Comparison of ENCODE assay signal across 18 cellular contexts in genomic region chr2:220078439-220078838, GRCh38.
DNase-seq lines count a peak whose midpoint lies in the region; ATAC-seq and TF ChIP-seq lines count a peak whose summit lies in the region.
"Had no signal": no experiment of that assay in that cellular context is flagged by ENCODE, and none has a peak within 500 bp of the region (broad histone marks: within the 10 kb centered on the region; RNA-seq: fewer than 3 reads in every experiment).

No MANE protein-coding gene starts in this region.

- TF ChIP-seq CTCF in natural killer cell (IDR thresholded peaks at IDR 0.05): no peak
- no peak for TF ChIP-seq CTCF in activated CD8-positive, alpha-beta T cell treated with anti-CD3 and anti-CD28 coated beads for 36 hours (IDR thresholded peaks at IDR 0.05)

- no peaks in the 10 kb centered on the region for H3K9me3 ChIP-seq in mesenchymal stem cell (ENCODE audit: control insufficient read depth, low read length)
- H3K9me3 ChIP-seq: pancreas, spleen had no signal

- CTCF ChIA-PET in activated CD8-positive, alpha-beta T cell treated with anti-CD3 and anti-CD28 coated beads for 36 hours (lab: Charles Lee): no interaction called here

- H3K23ac ChIP-seq in mesenchymal stem cell (ENCODE audit: low read length in 2 of 2): no peak overlapping the region

- DNase-seq in DMS79 treated with DMSO at 0.1 percent for 48 hours (lab: John Stamatoyannopoulos, UW): peak; percentile 38
- DNase-seq in dedifferentiated amniotic fluid mesenchymal stem cell (ENCODE audit: extremely low spot score): peak; percentile 74
- no peak for DNase-seq in mesenchymal stem cell
- no peak for DNase-seq in NCI-H2081 (lab: John Stamatoyannopoulos, UW)
- DNase-seq in natural killer cell: no peak
- no peak for DNase-seq in activated CD8-positive, alpha-beta T cell treated with anti-CD3 and anti-CD28 coated beads for 36 hours
- DNase-seq in epidermal melanocyte (ENCODE audit: insufficient read length, low spot score): no peak
- DNase-seq: activated CD4-positive, alpha-beta T cell treated with anti-CD3 and anti-CD28 coated beads, Interleukin-2, amount 50 U/mL, for 1 hour; activated naive CD8-positive, alpha-beta T cell treated with anti-CD3 and anti-CD28 coated beads for 36 hours; activated T-cell treated with anti-CD3 and anti-CD28 coated beads, Interleukin-2, amount 50 U/mL, for 4 hours; NCI-H187 treated with DMSO at 0.1 percent for 48 hours; NCI-H526; OCI-M1; pancreas; spleen; stimulated activated naive CD4-positive, alpha-beta T cell treated with Interleukin-2 at 50 U/mL for 16 hours had no signal

- H2BK15ac ChIP-seq in mesenchymal stem cell (ENCODE audit: low read depth, poor library complexity, severe bottlenecking): no peak overlapping the region

- H3K18ac ChIP-seq in mesenchymal stem cell (ENCODE audit: low read depth in 1 of 2, low read length in 2 of 2): no peak overlapping the region

- intact Hi-C loops in natural killer cell (cut with micrococcal nuclease): no loop called here
- intact Hi-C loops in activated CD8-positive, alpha-beta T cell treated with anti-CD3 and anti-CD28 coated beads for 36 hours (cut with micrococcal nuclease): no loop called here

- no peaks in the 10 kb centered on the region for H3K27me3 ChIP-seq in mesenchymal stem cell (ENCODE audit: control insufficient read depth in 1 of 2, insufficient read depth in 1 of 2, low read length in 2 of 2)
- H3K27me3 ChIP-seq: pancreas, spleen had no signal

- H3K4me2 ChIP-seq in mesenchymal stem cell (ENCODE audit: low read length, poor library complexity, severe bottlenecking): no peak overlapping the region

- no peak overlapping the region for H2BK5ac ChIP-seq in mesenchymal stem cell (ENCODE audit: low read depth, low read length, poor library complexity, severe bottlenecking)

- no peak overlapping the region for H3K4ac ChIP-seq in mesenchymal stem cell (ENCODE audit: low read depth in 1 of 2, low read length in 2 of 2)

- H3K9ac ChIP-seq in mesenchymal stem cell (ENCODE audit: low read length): peak overlapping the region; percentile 94

- POLR2A ChIA-PET in activated CD8-positive, alpha-beta T cell treated with anti-CD3 and anti-CD28 coated beads for 36 hours (lab: Charles Lee): no interaction called here

- WGBS in mesenchymal stem cell: 100% methylated on average over 1 of the region's 2 CpGs

- no peak overlapping the region for H4K91ac ChIP-seq in mesenchymal stem cell (ENCODE audit: low read length)

- H3K27me3 Mint-ChIP-seq in natural killer cell (ENCODE audit: low read depth in 2 of 2): no peaks in the 10 kb centered on the region
- peaks cover 4% of the 10 kb centered on the region for H3K27me3 Mint-ChIP-seq in activated CD8-positive, alpha-beta T cell treated with anti-CD3 and anti-CD28 coated beads for 36 hours
- H3K27me3 Mint-ChIP-seq: activated naive CD8-positive, alpha-beta T cell treated with anti-CD3 and anti-CD28 coated beads for 36 hours had no signal

- H3K4me1 Mint-ChIP-seq in natural killer cell: no peaks in the 10 kb centered on the region
- H3K4me1 Mint-ChIP-seq in activated CD8-positive, alpha-beta T cell treated with anti-CD3 and anti-CD28 coated beads for 36 hours (ENCODE audit: low read depth): no peaks in the 10 kb centered on the region
- H3K4me1 Mint-ChIP-seq: activated naive CD8-positive, alpha-beta T cell treated with anti-CD3 and anti-CD28 coated beads for 36 hours had no signal

- H3K4me3 Mint-ChIP-seq in natural killer cell: no peak overlapping the region
- H3K4me3 Mint-ChIP-seq in activated CD8-positive, alpha-beta T cell treated with anti-CD3 and anti-CD28 coated beads for 36 hours: no peak overlapping the region
- H3K4me3 Mint-ChIP-seq: activated naive CD8-positive, alpha-beta T cell treated with anti-CD3 and anti-CD28 coated beads for 36 hours; activated T-cell treated with anti-CD3 and anti-CD28 coated beads, Interleukin-2, amount 50 U/mL, for 4 hours had no signal

- H4K8ac ChIP-seq in mesenchymal stem cell (ENCODE audit: low read length): no peak overlapping the region

- no peak overlapping the region for H2BK12ac ChIP-seq in mesenchymal stem cell (ENCODE audit: low read length in 2 of 2)

- H3K27ac ChIP-seq in mesenchymal stem cell (ENCODE audit: low read length, poor library complexity, severe bottlenecking) (no peak overlapping the region), temporal lobe (ENCODE audit: low read depth, low read length) (peak overlapping the region; percentile 11)
- H3K27ac ChIP-seq: C4-2B, pancreas, spleen had no signal

- peaks cover 7% of the 10 kb centered on the region for H3K4me1 ChIP-seq in mesenchymal stem cell (ENCODE audit: control insufficient read depth, insufficient read depth, low read depth, low read length)
- H3K4me1 ChIP-seq: pancreas had no signal

- H3K9me3 Mint-ChIP-seq in natural killer cell: peaks cover 0 to 2% of the 10 kb centered on the region in 2 donors
- H3K9me3 Mint-ChIP-seq in activated CD8-positive, alpha-beta T cell treated with anti-CD3 and anti-CD28 coated beads for 36 hours: no peaks in the 10 kb centered on the region
- H3K9me3 Mint-ChIP-seq: activated naive CD8-positive, alpha-beta T cell treated with anti-CD3 and anti-CD28 coated beads for 36 hours; activated T-cell treated with anti-CD3 and anti-CD28 coated beads, Interleukin-2, amount 50 U/mL, for 4 hours had no signal

- H2BK120ac ChIP-seq in mesenchymal stem cell (ENCODE audit: low read depth, low read length): no peak overlapping the region

- ATAC-seq in natural killer cell: no peak
- ATAC-seq in activated CD8-positive, alpha-beta T cell treated with anti-CD3 and anti-CD28 coated beads for 36 hours: no peak
- ATAC-seq: activated T-cell treated with anti-CD3 and anti-CD28 coated beads, Interleukin-2, amount 50 U/mL, for 4 hours had no signal

- no peak overlapping the region for H3K27ac Mint-ChIP-seq in natural killer cell
- H3K27ac Mint-ChIP-seq in activated CD8-positive, alpha-beta T cell treated with anti-CD3 and anti-CD28 coated beads for 36 hours: no peak overlapping the region
- H3K27ac Mint-ChIP-seq: activated naive CD8-positive, alpha-beta T cell treated with anti-CD3 and anti-CD28 coated beads for 36 hours had no signal

- no peak overlapping the region for H2AFZ ChIP-seq in mesenchymal stem cell (ENCODE audit: low read depth, low read length)

- H3K4me3 ChIP-seq in mesenchymal stem cell (ENCODE audit: insufficient read depth in 1 of 2, low read depth in 1 of 2, low read length in 2 of 2): peak overlapping the region in 1 of 2 experiments; percentile 44
- H3K4me3 ChIP-seq: pancreas, spleen had no signal

- peak overlapping the region; percentile 20 for H2AK5ac ChIP-seq in mesenchymal stem cell (ENCODE audit: low read length, severe bottlenecking)

- H3K79me1 ChIP-seq in mesenchymal stem cell (replicated peaks; ENCODE audit: low read length, poor library complexity, severe bottlenecking): no peaks in the 10 kb centered on the region

- H3K36me3 ChIP-seq in mesenchymal stem cell (ENCODE audit: control insufficient read depth in 1 of 2, insufficient read depth in 2 of 2, low read depth in 1 of 2, low read length in 2 of 2): no peaks in the 10 kb centered on the region
- H3K36me3 ChIP-seq: pancreas, spleen had no signal

- H3K36me3 Mint-ChIP-seq in natural killer cell: no peaks in the 10 kb centered on the region
- H3K36me3 Mint-ChIP-seq in activated CD8-positive, alpha-beta T cell treated with anti-CD3 and anti-CD28 coated beads for 36 hours (ENCODE audit: low read depth): no peaks in the 10 kb centered on the region
- H3K36me3 Mint-ChIP-seq: activated naive CD8-positive, alpha-beta T cell treated with anti-CD3 and anti-CD28 coated beads for 36 hours had no signal

- peak overlapping the region in 1 of 2 experiments; percentile 45 for H3K14ac ChIP-seq in mesenchymal stem cell (ENCODE audit: low read length in 2 of 2)

Comparison
In these comparisons a context has a peak if more than half of its experiments do, and no peak if none do; other contexts are left out.
1. DNase-seq: peak in DMS79 treated with DMSO at 0.1 percent for 48 hours (single experiment) and dedifferentiated amniotic fluid mesenchymal stem cell (single experiment); none in mesenchymal stem cell (single experiment), NCI-H2081 (0 of 2), natural killer cell (single experiment), activated CD8-positive, alpha-beta T cell treated with anti-CD3 and anti-CD28 coated beads for 36 hours (single experiment) and epidermal melanocyte (single experiment).